ENCODE assay signal across 39 cellular contexts in genomic region chr12:102294568-102294967, GRCh38.
"Had no signal": no experiment of that assay in that cellular context is flagged by ENCODE, and none has a peak within 500 bp of the region (broad histone marks: within the 10 kb centered on the region; RNA-seq: fewer than 3 reads in every experiment).

No MANE protein-coding gene starts in this region.

- H3K36me3 ChIP-seq: adrenal gland, ascending aorta, brain microvascular endothelial cell, breast epithelium, cardiac muscle cell had no signal

- H3K4me3 ChIP-seq: adrenal gland, ascending aorta, body of pancreas, breast epithelium, cardiac muscle cell had no signal

- H3K27me3 ChIP-seq: adrenal gland, ascending aorta, body of pancreas, brain microvascular endothelial cell, breast epithelium, cardiac muscle cell had no signal

- H3K4me1 ChIP-seq: adrenal gland, ascending aorta, body of pancreas, breast epithelium had no signal

- H3K4me1 Mint-ChIP-seq: activated naive CD4-positive, alpha-beta T cell treated with anti-CD3 and anti-CD28 coated beads, Interleukin-2, amount 10 ng/mL, durations not matched to agents 7 days and 5 days; activated naive CD4-positive, alpha-beta T cell treated with anti-CD3 and anti-CD28 coated beads, Interleukin-2, amount 50 U/mL, for 24 hours; activated naive CD8-positive, alpha-beta T cell treated with anti-CD3 and anti-CD28 coated beads for 36 hours; activated naive CD8-positive, alpha-beta T cell treated with anti-CD3 and anti-CD28 coated beads, Interleukin-2, amount 10 ng/mL, durations not matched to agents 7 days and 5 days; activated naive CD8-positive, alpha-beta T cell treated with anti-CD3 and anti-CD28 coated beads, Interleukin-2, amount 50 U/mL, for 24 hours; activated T-helper 17 cell treated with anti-CD3 and anti-CD28 coated beads, Interleukin-2, amount 50 U/mL, for 72 hours; brain; central memory CD8-positive, alpha-beta T cell had no signal

- H3K4me3 Mint-ChIP-seq: activated naive CD4-positive, alpha-beta T cell treated with anti-CD3 and anti-CD28 coated beads for 36 hours; activated naive CD4-positive, alpha-beta T cell treated with anti-CD3 and anti-CD28 coated beads, Interleukin-2, amount 10 ng/mL, durations not matched to agents 7 days and 5 days; activated naive CD4-positive, alpha-beta T cell treated with anti-CD3 and anti-CD28 coated beads, Interleukin-2, amount 50 U/mL, for 24 hours; activated naive CD8-positive, alpha-beta T cell; activated naive CD8-positive, alpha-beta T cell treated with anti-CD3 and anti-CD28 coated beads for 36 hours; activated naive CD8-positive, alpha-beta T cell treated with anti-CD3 and anti-CD28 coated beads, Interleukin-2, amount 10 ng/mL, durations not matched to agents 7 days and 5 days; activated naive CD8-positive, alpha-beta T cell treated with anti-CD3 and anti-CD28 coated beads, Interleukin-2, amount 50 U/mL, for 24 hours; activated T-cell treated with anti-CD3 and anti-CD28 coated beads, Interleukin-2, amount 50 U/mL, for 24 hours; activated T-cell treated with anti-CD3 and anti-CD28 coated beads, Interleukin-2, amount 50 U/mL, for 4 hours; activated T-cell treated with anti-CD3 and anti-CD28 coated beads, Interleukin-2, amount 50 U/mL, for 72 hours; activated T-helper 1 cell treated with anti-CD3 and anti-CD28 coated beads, Interleukin-12 subunit alpha, Interleukin-12 subunit beta, Interleukin-2, Interleukin-4 antibody, amounts not matched to agents 30 ng/mL and 10 ng/mL and 1 ng/mL, durations not matched to agents 14 hours and 24 hours and 36 hours; activated T-helper 17 cell treated with anti-CD3 and anti-CD28 coated beads, Interleukin-2, amount 50 U/mL, for 72 hours; brain; central memory CD8-positive, alpha-beta T cell had no signal

- ATAC-seq: activated naive CD4-positive, alpha-beta T cell treated with anti-CD3 and anti-CD28 coated beads, Interleukin-2, amount 50 U/mL, for 72 hours; activated naive CD8-positive, alpha-beta T cell treated with anti-CD3 and anti-CD28 coated beads, Interleukin-2, amount 50 U/mL, for 24 hours; activated T-cell treated with anti-CD3 and anti-CD28 coated beads, Interleukin-2, amount 50 U/mL, for 4 hours; activated T-cell treated with anti-CD3 and anti-CD28 coated beads, Interleukin-2, amount 50 U/mL, for 72 hours; activated T-helper 17 cell treated with anti-CD3 and anti-CD28 coated beads, Interleukin-2, amount 50 U/mL, for 72 hours; body of pancreas had no signal

- H3K9me3 ChIP-seq: adrenal gland, ascending aorta, body of pancreas had no signal

- FAIRE-seq: astrocyte, bronchial epithelial cell had no signal

- H3K27ac ChIP-seq: adrenal gland, ascending aorta, body of pancreas, brain microvascular endothelial cell, breast epithelium, cardiac muscle cell had no signal

- DNase-seq: activated effector memory CD4-positive, alpha-beta T cell treated with anti-CD3 and anti-CD28 coated beads, Interleukin-2, amount 50 U/mL, for 16 hours; activated effector memory CD4-positive, alpha-beta T cell treated with Interleukin-2 at 50 U/mL for 16 hours; activated gamma-delta T cell; activated gamma-delta T cell treated with Interleukin-2 at 50 U/mL for 16 hours; activated naive CD4-positive, alpha-beta T cell; activated naive CD4-positive, alpha-beta T cell treated with anti-CD3 and anti-CD28 coated beads for 36 hours; activated naive CD4-positive, alpha-beta T cell treated with anti-CD3 and anti-CD28 coated beads, Interleukin-2, amount 10 ng/mL, durations not matched to agents 7 days and 5 days; activated naive CD4-positive, alpha-beta T cell treated with anti-CD3 and anti-CD28 coated beads, Interleukin-2, amount 50 U/mL, for 16 hours; activated naive CD4-positive, alpha-beta T cell treated with Interleukin-2 at 50 U/mL for 16 hours; activated naive CD8-positive, alpha-beta T cell treated with anti-CD3 and anti-CD28 coated beads for 36 hours; activated naive CD8-positive, alpha-beta T cell treated with anti-CD3 and anti-CD28 coated beads, Interleukin-2, amount 10 ng/mL, durations not matched to agents 7 days and 5 days; activated naive CD8-positive, alpha-beta T cell treated with anti-CD3 and anti-CD28 coated beads, Interleukin-2, amount 50 U/mL, for 24 hours; activated T-cell treated with anti-CD3 and anti-CD28 coated beads, Interleukin-2, amount 50 U/mL, for 24 hours; activated T-cell treated with anti-CD3 and anti-CD28 coated beads, Interleukin-2, amount 50 U/mL, for 4 hours; activated T-cell treated with anti-CD3 and anti-CD28 coated beads, Interleukin-2, amount 50 U/mL, for 48 hours; activated T-cell treated with anti-CD3 and anti-CD28 coated beads, Interleukin-2, amount 50 U/mL, for 72 hours; adrenal gland; amniotic stem cell; amygdala; anterior cingulate cortex; aorta; body of pancreas; brain microvascular endothelial cell; caudate nucleus; central memory CD4-positive, alpha-beta T cell; cerebellar nuclear complex had no signal

- H3K27me3 Mint-ChIP-seq: activated naive CD4-positive, alpha-beta T cell treated with anti-CD3 and anti-CD28 coated beads, Interleukin-2, amount 10 ng/mL, durations not matched to agents 7 days and 5 days; activated naive CD4-positive, alpha-beta T cell treated with anti-CD3 and anti-CD28 coated beads, Interleukin-2, amount 50 U/mL, for 24 hours had no signal

- H3K36me3 Mint-ChIP-seq: activated naive CD4-positive, alpha-beta T cell treated with anti-CD3 and anti-CD28 coated beads, Interleukin-2, amount 10 ng/mL, durations not matched to agents 7 days and 5 days; activated naive CD8-positive, alpha-beta T cell; activated naive CD8-positive, alpha-beta T cell treated with anti-CD3 and anti-CD28 coated beads for 36 hours; activated naive CD8-positive, alpha-beta T cell treated with anti-CD3 and anti-CD28 coated beads, Interleukin-2, amount 10 ng/mL, durations not matched to agents 7 days and 5 days; brain had no signal

- H3K27ac Mint-ChIP-seq: activated naive CD4-positive, alpha-beta T cell treated with anti-CD3 and anti-CD28 coated beads for 36 hours; activated naive CD4-positive, alpha-beta T cell treated with anti-CD3 and anti-CD28 coated beads, Interleukin-2, amount 10 ng/mL, durations not matched to agents 7 days and 5 days; activated naive CD4-positive, alpha-beta T cell treated with anti-CD3 and anti-CD28 coated beads, Interleukin-2, amount 50 U/mL, for 24 hours; activated naive CD4-positive, alpha-beta T cell treated with anti-CD3 and anti-CD28 coated beads, Interleukin-2, amount 50 U/mL, for 72 hours; activated naive CD8-positive, alpha-beta T cell; activated naive CD8-positive, alpha-beta T cell treated with anti-CD3 and anti-CD28 coated beads for 36 hours; activated naive CD8-positive, alpha-beta T cell treated with anti-CD3 and anti-CD28 coated beads, Interleukin-2, amount 10 ng/mL, durations not matched to agents 7 days and 5 days; activated naive CD8-positive, alpha-beta T cell treated with anti-CD3 and anti-CD28 coated beads, Interleukin-2, amount 50 U/mL, for 24 hours; activated T-cell treated with anti-CD3 and anti-CD28 coated beads, Interleukin-2, amount 50 U/mL, for 24 hours; activated T-cell treated with anti-CD3 and anti-CD28 coated beads, Interleukin-2, amount 50 U/mL, for 72 hours; activated T-helper 1 cell treated with anti-CD3 and anti-CD28 coated beads, Interleukin-12 subunit alpha, Interleukin-12 subunit beta, Interleukin-2, Interleukin-4 antibody, amounts not matched to agents 30 ng/mL and 10 ng/mL and 1 ng/mL, durations not matched to agents 14 hours and 24 hours and 36 hours; activated T-helper 17 cell treated with anti-CD3 and anti-CD28 coated beads, Interleukin-2, amount 50 U/mL, for 72 hours; activated T-helper 2 cell treated with anti-CD3 and anti-CD28 coated beads, Interferon-gamma antibody, Interleukin-2, Interleukin-4, amounts not matched to agents 10 μg/mL and 5 μg/mL and 100 μg/mL, durations not matched to agents 14 hours and 24 hours and 36 hours; brain had no signal
